In genomic region chr7:156503195-156503594, GRCh38 we compare ENCODE assay signal across 3 cellular contexts.
TF ChIP-seq lines count a peak whose summit lies in the region.

No MANE protein-coding gene starts in this region.

TF ChIP-seq in SK-N-SH, 30 proteins besides CTCF, POLR2A, EP300 and RAD21:
- no peak for TF ChIP-seq USF2 (IDR thresholded peaks at IDR 0.05; ENCODE audit: borderline replicate concordance, low read depth, low read length)
- no peak for TF ChIP-seq FOSL2 (IDR thresholded peaks at IDR 0.05; ENCODE audit: borderline replicate concordance, low read depth)
- no peak for TF ChIP-seq JUND (IDR thresholded peaks at IDR 0.05)
- no peak for TF ChIP-seq SMC3 (IDR thresholded peaks at IDR 0.05; ENCODE audit: low read depth, low read length)
- no peak for TF ChIP-seq FOXM1 (IDR thresholded peaks at IDR 0.05; ENCODE audit: low read depth)
- no peak for TF ChIP-seq GATA2 (CRISPR knock-in tag; IDR thresholded peaks at IDR 0.05)
- no peak for TF ChIP-seq RCOR1 (IDR thresholded peaks at IDR 0.05; ENCODE audit: low read length)
- TF ChIP-seq FOXJ3 (CRISPR knock-in tag; IDR thresholded peaks at IDR 0.05) = no peak
- no peak for TF ChIP-seq CHD2 (IDR thresholded peaks at IDR 0.05; ENCODE audit: low read length, partially characterized antibody)
- no peak for TF ChIP-seq GABPA (IDR thresholded peaks at IDR 0.05; ENCODE audit: low read depth)

TF ChIP-seq in SK-N-SH treated with all-trans-retinoic acid at 6 μM for 48 hours, 23 proteins besides CTCF, POLR2A, EP300 and RAD21 (continued from another document):
- TF ChIP-seq TSHZ2 (CRISPR knock-in tag; IDR thresholded peaks at IDR 0.05) (no peak), ARNTL (CRISPR knock-in tag; IDR thresholded peaks at IDR 0.05; ENCODE audit: borderline replicate concordance, low read depth) (no peak), TCF4 (CRISPR knock-in tag; IDR thresholded peaks at IDR 0.05; ENCODE audit: borderline replicate concordance) (no peak), ZFP30 (CRISPR knock-in tag; IDR thresholded peaks at IDR 0.05) (no peak), BACH2 (CRISPR knock-in tag; IDR thresholded peaks at IDR 0.05; ENCODE audit: borderline replicate concordance) (no peak), ZFP3 (CRISPR knock-in tag; IDR thresholded peaks at IDR 0.05) (no peak), ISL1 (CRISPR knock-in tag; IDR thresholded peaks at IDR 0.05) (no peak), CREB5 (CRISPR knock-in tag; IDR thresholded peaks at IDR 0.05; ENCODE audit: low read depth) (no peak), TOX (CRISPR knock-in tag; IDR thresholded peaks at IDR 0.05; ENCODE audit: borderline replicate concordance) (no peak), ESRRG (CRISPR knock-in tag; IDR thresholded peaks at IDR 0.05) (no peak), CSRNP3 (CRISPR knock-in tag; IDR thresholded peaks at IDR 0.05) (no peak), ZNF565 (CRISPR knock-in tag; conservative IDR thresholded peaks at IDR 0.05; ENCODE audit: low read depth) (no peak), PPARA (CRISPR knock-in tag; IDR thresholded peaks at IDR 0.05; ENCODE audit: borderline replicate concordance) (no peak), CSDC2 (CRISPR knock-in tag; IDR thresholded peaks at IDR 0.05) (no peak), SNAI2 (CRISPR knock-in tag; IDR thresholded peaks at IDR 0.05) (no peak)

TF ChIP-seq in H1, 55 proteins besides CTCF, POLR2A, EP300 and RAD21 (continued from another document):
- no peak for TF ChIP-seq ASH2L (IDR thresholded peaks at IDR 0.05; ENCODE audit: low read length)
